Comparison of ENCODE assay signal across 17 cellular contexts in genomic region chr10:76403876-76404275, GRCh38.
A peak's percentile ranks its signal among the peaks of the same experiment; 100 is the strongest.
DNase-seq lines count a peak whose midpoint lies in the region; ATAC-seq and TF ChIP-seq lines count a peak whose summit lies in the region.
"Had no signal": no experiment of that assay in that cellular context is flagged by ENCODE, and none has a peak within 500 bp of the region (broad histone marks: within the 10 kb centered on the region; RNA-seq: fewer than 3 reads in every experiment).

No MANE protein-coding gene starts in this region.

- intact Hi-C loops in PC-9 (cut with micrococcal nuclease; ENCODE audit: unreplicated experiment), result no loop called here

- no peak overlapping the region for H2AFZ ChIP-seq in PC-9

- no TSS peak for BruUV-seq in PC-9 (replicated peaks; lab: Mats Ljungman, UMichigan)

- WGBS in suprapubic skin, result 52% methylated on average over 4 of the region's 4 CpGs

- CTCF ChIA-PET in PC-9 (lab: Charles Lee), result no interaction called here

- H3K4me1 ChIP-seq in PC-9 (replicated peaks; ENCODE audit: insufficient read depth) (peaks cover 9% of the 10 kb centered on the region), suprapubic skin (no peaks in the 10 kb centered on the region)
- H3K4me1 ChIP-seq: esophagus squamous epithelium, psoas muscle had no signal

- no peaks in the 10 kb centered on the region for H3F3A ChIP-seq in PC-9 (ENCODE audit: insufficient read depth, low read depth)

- H3K36me3 ChIP-seq in PC-9 (ENCODE audit: low read depth) (no peaks in the 10 kb centered on the region), suprapubic skin (no peaks in the 10 kb centered on the region)
- H3K36me3 ChIP-seq: esophagus squamous epithelium had no signal

- TF ChIP-seq CTCF in HFFc6 (IDR thresholded peaks at IDR 0.05) (no peak), PC-9 (conservative IDR thresholded peaks at IDR 0.05) (no peak), fibroblast of the aortic adventitia (IDR thresholded peaks at IDR 0.05; ENCODE audit: insufficient read depth, low read length) (no peak), suprapubic skin (IDR thresholded peaks at IDR 0.05) (no peak)

- H3K27me3 ChIP-seq in PC-9 (ENCODE audit: insufficient read depth, low read depth) (no peaks in the 10 kb centered on the region), suprapubic skin (no peaks in the 10 kb centered on the region)
- H3K27me3 ChIP-seq: esophagus squamous epithelium had no signal

- peaks cover 4% of the 10 kb centered on the region; the same call in 1 of the 2 replicates for H3K36me3 Mint-ChIP-seq in HFFc6 (ENCODE audit: low read depth)

- peaks cover 39% of the 10 kb centered on the region for H3K4me1 Mint-ChIP-seq in HFFc6 (ENCODE audit: low read depth)

- ATAC-seq in HG02884 (IDR thresholded peaks at IDR 0.05; ENCODE audit: unreplicated experiment), result no peak
- ATAC-seq in GM18520 (IDR thresholded peaks at IDR 0.05; ENCODE audit: unreplicated experiment), result no peak
- ATAC-seq: psoas muscle had no signal

- no peaks in the 10 kb centered on the region for H4K20me1 ChIP-seq in PC-9 (ENCODE audit: insufficient read depth)

- H3K9me3 ChIP-seq in PC-9 (ENCODE audit: insufficient read depth, low read depth) (no peaks in the 10 kb centered on the region), suprapubic skin (no peaks in the 10 kb centered on the region)
- H3K9me3 ChIP-seq: esophagus squamous epithelium, psoas muscle had no signal

- H3K4me2 ChIP-seq in PC-9, result peak overlapping the region; percentile 18
- H3K4me2 ChIP-seq: KMS-11 had no signal

- no peak overlapping the region for H3K27ac ChIP-seq in PC-9
- H3K27ac ChIP-seq in suprapubic skin, result peak overlapping the region; percentile 35
- H3K27ac ChIP-seq: C4-2B, KMS-11, psoas muscle had no signal

- no peaks in the 10 kb centered on the region for H3K9me3 Mint-ChIP-seq in HFFc6

- H3K9me2 ChIP-seq in PC-9 (ENCODE audit: insufficient read depth), result no peaks in the 10 kb centered on the region

- H3K4me3 ChIP-seq in PC-9 (no peak overlapping the region), fibroblast of the aortic adventitia (ENCODE audit: low read depth, low read length) (no peak overlapping the region), suprapubic skin (no peak overlapping the region)
- H3K4me3 ChIP-seq: esophagus squamous epithelium, psoas muscle had no signal

- no peaks in the 10 kb centered on the region for H3K27me3 Mint-ChIP-seq in HFFc6 (ENCODE audit: insufficient read depth)

- peak; percentile 15 for DNase-seq in HFFc6
- DNase-seq in PC-9, result peak in 1 of 2 experiments; percentile 45
- peak; percentile 66 for DNase-seq in fibroblast of the aortic adventitia (ENCODE audit: low read depth)
- no peak for DNase-seq in suprapubic skin (ENCODE audit: low spot score in 2 of 2)
- no peak for DNase-seq in SW 1271 (lab: John Stamatoyannopoulos, UW)
- no peak for DNase-seq in NCI-H2081 treated with DMSO at 0.1 percent for 48 hours (lab: John Stamatoyannopoulos, UW)
- DNase-seq: activated CD4-positive, CD25-positive, alpha-beta regulatory T cell treated with anti-CD3 and anti-CD28 coated beads, Interleukin-2, amount 50 U/mL, for 72 hours; activated T-cell treated with anti-CD3 and anti-CD28 coated beads for 4 hours; cortex of kidney; esophagus squamous epithelium; NCI-H2081; psoas muscle had no signal

- no peak for TF ChIP-seq EP300 in suprapubic skin (IDR thresholded peaks at IDR 0.05)

- peak overlapping the region; percentile 14 for H3K4me3 Mint-ChIP-seq in HFFc6
- H3K4me3 Mint-ChIP-seq: T-helper 1 cell treated with Interleukin-12 subunit alpha and Interleukin-12 subunit beta and Interleukin-4 antibody, amounts not matched to agents 30 μg/mL and 1 μg/mL, for 36 hours had no signal

- POLR2A ChIA-PET in PC-9 (lab: Charles Lee; ENCODE audit: unreplicated experiment), result interaction anchor here (0.7 kb wide), 1 partner anchor 11 kb away, joined by 3 read pairs; no protein-coding TSS in a partner anchor

- peak overlapping the region; percentile 8 for H3K27ac Mint-ChIP-seq in HFFc6
- H3K27ac Mint-ChIP-seq: T-helper 1 cell treated with Interleukin-12 subunit alpha and Interleukin-12 subunit beta and Interleukin-4 antibody, amounts not matched to agents 30 μg/mL and 1 μg/mL, for 36 hours had no signal

- TF ChIP-seq POLR2A in suprapubic skin (IDR thresholded peaks at IDR 0.05), result no peak

- no peaks in the 10 kb centered on the region for H3K79me2 ChIP-seq in PC-9 (ENCODE audit: low read depth)

Comparison
In these comparisons a context has a peak if more than half of its experiments do, and no peak if none do; other contexts are left out.
1. DNase-seq: peak in HFFc6 (single experiment) and fibroblast of the aortic adventitia (single experiment); none in suprapubic skin (0 of 2), SW 1271 (0 of 2) and NCI-H2081 treated with DMSO at 0.1 percent for 48 hours (single experiment).